Comparison of ENCODE assay signal across 12 cellular contexts in genomic region chr4:169416997-169417396, GRCh38.
DNase-seq lines count a peak whose midpoint lies in the region; ATAC-seq and TF ChIP-seq lines count a peak whose summit lies in the region.
"Had no signal": no experiment of that assay in that cellular context is flagged by ENCODE, and none has a peak within 500 bp of the region (broad histone marks: within the 10 kb centered on the region; RNA-seq: fewer than 3 reads in every experiment).

No MANE protein-coding gene starts in this region.

- no peak overlapping the region for H3K4me3 Mint-ChIP-seq in Caco-2 (ENCODE audit: unreplicated experiment)

- H4K91ac ChIP-seq in mesenchymal stem cell (ENCODE audit: low read length), result no peak overlapping the region

- no peak overlapping the region for H3K4me3 ChIP-seq in mesenchymal stem cell (ENCODE audit: insufficient read depth in 1 of 2, low read depth in 1 of 2, low read length in 2 of 2)
- H3K4me3 ChIP-seq in Caco-2 (ENCODE audit: low read depth, low read length), result no peak overlapping the region
- no peak overlapping the region for H3K4me3 ChIP-seq in mucosa of descending colon
- H3K4me3 ChIP-seq: dorsolateral prefrontal cortex had no signal

- no TSS peak for BruUV-seq in Caco-2 (replicated peaks; lab: Mats Ljungman, UMichigan)

- H3K27ac ChIP-seq in mesenchymal stem cell (ENCODE audit: low read length, poor library complexity, severe bottlenecking), result no peak overlapping the region
- H3K27ac ChIP-seq: VCaP had no signal

- TF ChIP-seq CTCF in Caco-2 (IDR thresholded peaks at IDR 0.05; ENCODE audit: insufficient read depth in 1 of 2, low read depth in 1 of 2, low read length in 1 of 2, severe bottlenecking in 1 of 2, unreplicated experiment in 1 of 2), result no peak
- no peak for TF ChIP-seq CTCF in mucosa of descending colon (IDR thresholded peaks at IDR 0.05)

- no peak overlapping the region for H3K4me2 ChIP-seq in mesenchymal stem cell (ENCODE audit: low read length, poor library complexity, severe bottlenecking)

- intact Hi-C loops in Caco-2 (cut with micrococcal nuclease; ENCODE audit: unreplicated experiment), result no loop called here
- intact Hi-C loops in mucosa of descending colon (cut with DNase I, micrococcal nuclease), result no loop called here

- H3K14ac ChIP-seq in mesenchymal stem cell (ENCODE audit: low read length in 2 of 2), result no peak overlapping the region

- H2BK120ac ChIP-seq in mesenchymal stem cell (ENCODE audit: low read depth, low read length), result no peak overlapping the region

- no peaks in the 10 kb centered on the region for H3K79me1 ChIP-seq in mesenchymal stem cell (replicated peaks; ENCODE audit: low read length, poor library complexity, severe bottlenecking)

- no peak overlapping the region for H3K23ac ChIP-seq in mesenchymal stem cell (ENCODE audit: low read length in 2 of 2)

- peak; percentile 3 for DNase-seq in NCI-H1105 (lab: John Stamatoyannopoulos, UW)
- peak; percentile 13 for DNase-seq in mesenchymal stem cell
- DNase-seq in GM03348 (ENCODE audit: low spot score), result no peak
- DNase-seq in Caco-2, result no peak
- no peak for DNase-seq in mucosa of descending colon
- DNase-seq: activated effector memory CD4-positive, alpha-beta T cell treated with anti-CD3 and anti-CD28 coated beads, Interleukin-2, amount 50 U/mL, for 16 hours; DMS79; dorsolateral prefrontal cortex; glutamatergic neuron had no signal

- H2BK12ac ChIP-seq in mesenchymal stem cell (ENCODE audit: low read length in 2 of 2), result no peak overlapping the region

- no peak overlapping the region for H3K18ac ChIP-seq in mesenchymal stem cell (ENCODE audit: low read depth in 1 of 2, low read length in 2 of 2)

- no peak overlapping the region for H2AFZ ChIP-seq in mesenchymal stem cell (ENCODE audit: low read depth, low read length)

- ATAC-seq in GM18861 (IDR thresholded peaks at IDR 0.05; ENCODE audit: unreplicated experiment) (peak; percentile 53), HG02642 (IDR thresholded peaks at IDR 0.05; ENCODE audit: poor library complexity, unreplicated experiment) (peak; percentile 70), mucosa of descending colon (no peak)

- H3K9me3 ChIP-seq in mesenchymal stem cell (ENCODE audit: control insufficient read depth, low read length), result no peaks in the 10 kb centered on the region
- H3K9me3 ChIP-seq in Caco-2, result no peaks in the 10 kb centered on the region
- H3K9me3 ChIP-seq in mucosa of descending colon, result no peaks in the 10 kb centered on the region

- H3K4me1 ChIP-seq in mesenchymal stem cell (ENCODE audit: control insufficient read depth, insufficient read depth, low read depth, low read length) (no peaks in the 10 kb centered on the region), Caco-2 (0 out of 2 replicates have a peak, but pooled peaks cover 5% of the 10 kb centered on the region), mucosa of descending colon (ENCODE audit: low read depth) (peaks cover 6% of the 10 kb centered on the region)

- H3K9ac ChIP-seq in mesenchymal stem cell (ENCODE audit: low read length), result no peak overlapping the region

- H3K27me3 Mint-ChIP-seq in Caco-2 (ENCODE audit: insufficient read depth, unreplicated experiment), result no peaks in the 10 kb centered on the region

- H3K27ac Mint-ChIP-seq in Caco-2 (ENCODE audit: unreplicated experiment), result no peak overlapping the region

- no peak overlapping the region for H3K4ac ChIP-seq in mesenchymal stem cell (ENCODE audit: low read depth in 1 of 2, low read length in 2 of 2)

- H2BK5ac ChIP-seq in mesenchymal stem cell (ENCODE audit: low read depth, low read length, poor library complexity, severe bottlenecking), result no peak overlapping the region

- H3K36me3 ChIP-seq in mesenchymal stem cell (ENCODE audit: control insufficient read depth in 1 of 2, insufficient read depth in 2 of 2, low read depth in 1 of 2, low read length in 2 of 2) (peaks cover 0 to 13% of the 10 kb centered on the region in 2 experiments), Caco-2 (ENCODE audit: control insufficient read depth, insufficient read depth, low read length) (no peaks in the 10 kb centered on the region), mucosa of descending colon (ENCODE audit: low read depth) (no peaks in the 10 kb centered on the region)

- H3K36me3 Mint-ChIP-seq in Caco-2 (ENCODE audit: insufficient read depth, unreplicated experiment), result no peaks in the 10 kb centered on the region

- CTCF ChIA-PET in Caco-2 (lab: Charles Lee), result no interaction called here

- H3K4me1 Mint-ChIP-seq in Caco-2 (ENCODE audit: low read depth, unreplicated experiment), result no peaks in the 10 kb centered on the region

- POLR2A ChIA-PET in Caco-2 (lab: Charles Lee), result no interaction called here

- no peak overlapping the region for H4K8ac ChIP-seq in mesenchymal stem cell (ENCODE audit: low read length)

- no peaks in the 10 kb centered on the region for H3K27me3 ChIP-seq in mesenchymal stem cell (ENCODE audit: control insufficient read depth in 1 of 2, insufficient read depth in 1 of 2, low read length in 2 of 2)
- H3K27me3 ChIP-seq in Caco-2 (replicated peaks; ENCODE audit: control insufficient read depth, insufficient read depth, low read length), result no peaks in the 10 kb centered on the region
- H3K27me3 ChIP-seq: dorsolateral prefrontal cortex had no signal

- no peak overlapping the region for H2AK5ac ChIP-seq in mesenchymal stem cell (ENCODE audit: low read length, severe bottlenecking)

- H2BK15ac ChIP-seq in mesenchymal stem cell (ENCODE audit: low read depth, poor library complexity, severe bottlenecking), result no peak overlapping the region

- no peaks in the 10 kb centered on the region for H3K9me3 Mint-ChIP-seq in Caco-2 (ENCODE audit: unreplicated experiment)

Comparison
In these comparisons a context has a peak if more than half of its experiments do, and no peak if none do; other contexts are left out.
1. DNase-seq: peak in NCI-H1105 (single experiment) and mesenchymal stem cell (single experiment); none in GM03348 (single experiment), Caco-2 (0 of 2) and mucosa of descending colon (0 of 3).